3 cellular contexts compared by ENCODE assay signal in genomic region chr6:70037445-70037844, GRCh38.
"Had no signal": no experiment of that assay in that cellular context is flagged by ENCODE, and none has a peak within 500 bp of the region (broad histone marks: within the 10 kb centered on the region; RNA-seq: fewer than 3 reads in every experiment).

No MANE protein-coding gene starts in this region.

- ATAC-seq: GM12878 had no signal

- DNase-seq: GDM1, GF-D8 had no signal

- H3K4me3 ChIP-seq: GM12878 had no signal
